Comparison of ENCODE assay signal across 16 cellular contexts in genomic region chr6:169857343-169858292, GRCh38.
"Had no signal": no experiment of that assay in that cellular context is flagged by ENCODE, and none has a peak within 500 bp of the region (broad histone marks: within the 10 kb centered on the region; RNA-seq: fewer than 3 reads in every experiment).

No MANE protein-coding gene starts in this region.

- H3K4me3 ChIP-seq: mucosa of descending colon, psoas muscle, right lobe of liver, thoracic aorta had no signal

- H3K27me3 ChIP-seq: right lobe of liver had no signal

- H3K4me1 ChIP-seq: psoas muscle, right lobe of liver had no signal

- H3K9me3 ChIP-seq: right lobe of liver had no signal

- ATAC-seq: activated CD4-positive, CD25-positive, alpha-beta regulatory T cell treated with anti-CD3 and anti-CD28 coated beads, Interleukin-2, amount 50 U/mL, for 24 hours; activated naive CD4-positive, alpha-beta T cell treated with anti-CD3 and anti-CD28 coated beads, Interleukin-2, amount 50 U/mL, for 72 hours; activated T-cell treated with anti-CD3 and anti-CD28 coated beads, Interleukin-2, amount 50 U/mL, for 72 hours; left colon; mucosa of descending colon; naive thymus-derived CD8-positive, alpha-beta T cell; psoas muscle; right lobe of liver; stimulated activated naive CD8-positive, alpha-beta T cell treated with anti-CD3 and anti-CD28 coated beads, Interleukin-15, amount 100 ng/mL, for 72 hours had no signal

- H3K36me3 ChIP-seq: right lobe of liver, thoracic aorta had no signal

- DNase-seq: activated CD4-positive, alpha-beta T cell treated with anti-CD3 and anti-CD28 coated beads, Interleukin-2, amount 50 U/mL, for 4 hours; activated gamma-delta T cell; activated T-cell treated with anti-CD3 and anti-CD28 coated beads, Interleukin-2, amount 50 U/mL, for 72 hours; amniotic stem cell; effector memory CD4-positive, alpha-beta T cell; foreskin melanocyte; left colon; mucosa of descending colon; naive thymus-derived CD8-positive, alpha-beta T cell; occipital lobe; psoas muscle; right lobe of liver; stimulated activated naive CD8-positive, alpha-beta T cell treated with anti-CD3 and anti-CD28 coated beads, Interleukin-15, amount 100 ng/mL, for 72 hours had no signal

- H3K27ac ChIP-seq: psoas muscle, right lobe of liver, thoracic aorta had no signal
